Comparison of ENCODE assay signal across 9 cellular contexts in the genomic region with DNA sequence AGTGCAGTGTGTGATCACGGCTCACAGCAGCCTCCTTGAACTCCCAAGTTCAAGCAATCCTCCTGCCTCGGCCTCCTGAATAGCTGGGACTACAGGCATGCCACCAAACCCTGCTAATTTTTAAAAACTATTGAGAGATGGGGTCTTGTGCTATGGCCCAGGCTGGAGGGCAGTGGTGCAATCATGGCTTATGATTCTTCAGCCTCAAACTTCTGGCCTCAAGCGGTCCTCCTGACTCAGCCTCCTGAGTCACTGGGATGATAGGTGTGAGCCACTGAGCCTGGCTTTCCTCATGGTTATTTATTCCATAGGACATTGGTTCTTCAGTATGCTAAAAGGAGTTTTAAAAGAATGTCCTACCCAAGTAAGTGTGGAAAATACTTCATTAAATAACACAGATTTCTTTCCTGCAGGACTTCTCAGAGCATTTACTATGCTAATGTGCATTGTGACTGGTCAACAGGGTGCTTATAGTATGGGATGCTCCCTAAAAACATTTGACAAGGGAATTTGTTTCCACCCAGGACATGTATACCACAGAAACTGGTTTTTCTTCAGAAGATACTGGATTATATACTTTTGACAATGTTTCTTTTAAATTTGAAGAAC. TPM values are rescaled to one million over a fixed set of nuclear protein-coding genes. Genes with fewer than 3 reads are reported as not detected.
"Had no signal": no experiment of that assay in that cellular context is flagged by ENCODE, and none has a peak within 500 bp of the region (broad histone marks: within the 10 kb centered on the region; RNA-seq: fewer than 3 reads in every experiment).

No MANE protein-coding gene starts in this region.

- H3K9me3 Mint-ChIP-seq: GM23338, H9, HFFc6 had no signal

- H3K4me3 ChIP-seq: GM23338 had no signal

- ATAC-seq: GM23338 had no signal

- H3K27me3 Mint-ChIP-seq: IgD-negative memory B cell had no signal

- DNase-seq: H9, HCEC 1CT, HFFc6, KG1 had no signal

- FAIRE-seq: H1, H54, HTR-8/SVneo had no signal

- H2AFZ ChIP-seq: GM23338 had no signal

- H3K27ac Mint-ChIP-seq: GM23338, H9, HFFc6, IgD-negative memory B cell had no signal

- H3K4me1 Mint-ChIP-seq: GM23338, IgD-negative memory B cell had no signal

- H3K4me3 Mint-ChIP-seq: GM23338, H9, HFFc6, IgD-negative memory B cell had no signal

- H3K4me2 ChIP-seq: GM23338 had no signal

- H3K36me3 Mint-ChIP-seq: IgD-negative memory B cell had no signal

RNA-seq across cellular contexts. Expression of a gene that starts 11.2 kb away (rescaled TPM):
- polyA plus RNA-seq: IgD-negative memory B cell had no signal
